Comparison of ENCODE assay signal across 13 cellular contexts in the genomic region with DNA sequence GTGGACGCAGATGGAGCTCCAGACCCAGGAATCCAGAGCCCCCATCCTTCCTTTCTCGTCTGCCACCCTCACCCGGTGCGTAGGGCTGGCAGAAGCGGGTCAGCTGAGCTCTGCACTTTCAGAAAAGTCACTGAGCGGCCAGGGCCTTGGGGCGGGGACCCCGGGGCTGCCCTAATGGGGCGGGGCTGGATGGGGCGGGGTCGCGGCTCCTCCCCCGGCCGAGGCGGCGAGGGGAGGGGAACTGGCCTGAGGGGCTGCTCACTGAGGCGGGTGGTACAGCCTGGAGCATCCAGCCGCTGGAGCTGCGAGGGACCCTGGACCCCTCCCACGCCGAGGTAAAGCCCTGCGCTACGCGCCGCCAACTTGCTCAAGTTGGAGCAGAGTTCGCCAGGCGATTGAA. TPM values are rescaled to one million over a fixed set of nuclear protein-coding genes. Genes with fewer than 3 reads are reported as not detected.
DNase-seq lines count a peak whose midpoint lies in the region; ATAC-seq and TF ChIP-seq lines count a peak whose summit lies in the region.
"Had no signal": no experiment of that assay in that cellular context is flagged by ENCODE, and none has a peak within 500 bp of the region (broad histone marks: within the 10 kb centered on the region; RNA-seq: fewer than 3 reads in every experiment).

A gene with protein sequence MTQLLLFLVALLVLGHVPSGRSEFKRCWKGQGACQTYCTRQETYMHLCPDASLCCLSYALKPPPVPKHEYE (minus strand): TSS at position 96 of the 400 bp plus-strand sequence. CDS start 2,114 bp downstream, outside the sequence.
A gene with protein sequence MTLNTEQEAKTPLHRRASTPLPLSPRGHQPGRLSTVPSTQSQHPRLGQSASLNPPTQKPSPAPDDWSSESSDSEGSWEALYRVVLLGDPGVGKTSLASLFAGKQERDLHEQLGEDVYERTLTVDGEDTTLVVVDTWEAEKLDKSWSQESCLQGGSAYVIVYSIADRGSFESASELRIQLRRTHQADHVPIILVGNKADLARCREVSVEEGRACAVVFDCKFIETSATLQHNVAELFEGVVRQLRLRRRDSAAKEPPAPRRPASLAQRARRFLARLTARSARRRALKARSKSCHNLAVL (plus strand): TSS at position 257 of the 400 bp plus-strand sequence. CDS start 1,158 bp downstream, outside the sequence.

- H3K4me3 ChIP-seq in fibroblast of pulmonary artery (replicated peaks; ENCODE audit: low read depth, low read length) (peak within 1 kb of the TSS; percentile 48), uterus (peak within 1 kb of the TSS; percentile 49 to 62)
- no peak within 1 kb of the TSS for H3K4me3 ChIP-seq in naive thymus-derived CD4-positive, alpha-beta T cell (ENCODE audit: low read length)

- peaks cover 0 to 5% of the 10 kb centered on the region in 2 donors for H3K27me3 ChIP-seq in naive thymus-derived CD4-positive, alpha-beta T cell (ENCODE audit: control insufficient read depth in 2 of 2, insufficient read depth in 2 of 2, low read length in 2 of 2)
- H3K27me3 ChIP-seq in uterus = no peaks in the 10 kb centered on the region

- peaks cover 16% of the 10 kb centered on the region for H3K4me1 Mint-ChIP-seq in activated T-cell treated with anti-CD3 and anti-CD28 coated beads, Interleukin-2, amount 50 U/mL, for 72 hours (ENCODE audit: low read depth)
- H3K4me1 Mint-ChIP-seq in naive thymus-derived CD4-positive, alpha-beta T cell = peaks cover 0 to 13% (median 3%) of the 10 kb centered on the region in 7 donors

- peaks cover 2 to 3% of the 10 kb centered on the region in 2 donors for H3K36me3 Mint-ChIP-seq in activated T-cell treated with anti-CD3 and anti-CD28 coated beads, Interleukin-2, amount 50 U/mL, for 72 hours (ENCODE audit: insufficient read depth in 2 of 2)
- peaks cover 0 to 6% (median 4%) of the 10 kb centered on the region in 5 donors for H3K36me3 Mint-ChIP-seq in naive thymus-derived CD4-positive, alpha-beta T cell

- POLR2A ChIA-PET in naive thymus-derived CD4-positive, alpha-beta T cell (lab: Charles Lee) = no interaction called here

- no peak for TF ChIP-seq POLR2A in uterus (IDR thresholded peaks at IDR 0.05)

- no peaks in the 10 kb centered on the region for H3K36me3 ChIP-seq in naive thymus-derived CD4-positive, alpha-beta T cell (ENCODE audit: control insufficient read depth in 2 of 3, insufficient read depth in 3 of 3, low read length in 3 of 3)
- H3K36me3 ChIP-seq in uterus = no peaks in the 10 kb centered on the region

- CTCF ChIA-PET in naive thymus-derived CD4-positive, alpha-beta T cell (lab: Charles Lee) = no interaction called here

- no peak within 1 kb of the TSS for H3K27ac ChIP-seq in naive thymus-derived CD4-positive, alpha-beta T cell (ENCODE audit: low read depth, low read length)
- H3K27ac ChIP-seq in uterus = peak within 1 kb of the TSS; percentile 72 to 77
- H3K27ac ChIP-seq: foreskin keratinocyte had no signal

- H3K27me3 Mint-ChIP-seq in activated T-cell treated with anti-CD3 and anti-CD28 coated beads, Interleukin-2, amount 50 U/mL, for 72 hours (ENCODE audit: low read depth) = peaks cover 42% of the 10 kb centered on the region
- peaks cover 36 to 57% (median 51%) of the 10 kb centered on the region in 5 donors for H3K27me3 Mint-ChIP-seq in naive thymus-derived CD4-positive, alpha-beta T cell

- no peak within 1 kb of the TSS for H3K27ac Mint-ChIP-seq in activated T-cell treated with anti-CD3 and anti-CD28 coated beads, Interleukin-2, amount 50 U/mL, for 72 hours
- no peak within 1 kb of the TSS for H3K27ac Mint-ChIP-seq in naive thymus-derived CD4-positive, alpha-beta T cell

- no peak for DNase-seq in activated T-cell treated with anti-CD3 and anti-CD28 coated beads, Interleukin-2, amount 50 U/mL, for 72 hours
- DNase-seq in activated T-cell treated with anti-CD3 and anti-CD28 coated beads, Interleukin-2, amount 50 U/mL, for 1 hour = no peak
- DNase-seq in fibroblast of pulmonary artery (ENCODE audit: low read depth) (no peak), uterus (peak; percentile 50 to 73), NCI-H446 (lab: John Stamatoyannopoulos, UW) (no peak)
- no peak for DNase-seq in naive thymus-derived CD4-positive, alpha-beta T cell
- DNase-seq in stimulated activated CD4-positive, alpha-beta T cell treated with anti-CD3 and anti-CD28 coated beads, Interleukin-4, amount 100 ng/mL, for 1 hour = no peak
- DNase-seq: ACHN; activated CD4-positive, alpha-beta T cell treated with anti-CD3 and anti-CD28 coated beads for 48 hours; foreskin keratinocyte had no signal

- peak in 1 of 2 donors; percentile 33 for ATAC-seq in activated T-cell treated with anti-CD3 and anti-CD28 coated beads, Interleukin-2, amount 50 U/mL, for 72 hours (replicated peaks in 1 of 2)
- peak; percentile 46 for ATAC-seq in naive thymus-derived CD4-positive, alpha-beta T cell
- no peak for ATAC-seq in HG02571 (IDR thresholded peaks at IDR 0.05; ENCODE audit: unreplicated experiment)

- no peaks in the 10 kb centered on the region for H3K9me3 ChIP-seq in naive thymus-derived CD4-positive, alpha-beta T cell (ENCODE audit: control insufficient read depth in 2 of 3, low read length in 3 of 3)
- no peaks in the 10 kb centered on the region for H3K9me3 ChIP-seq in uterus

- intact Hi-C loops in naive thymus-derived CD4-positive, alpha-beta T cell (cut with micrococcal nuclease) = no loop called here
- intact Hi-C loops in uterus (cut with DNase I; ENCODE audit: low total_unique reads) = no loop called here

- H3K9me3 Mint-ChIP-seq in activated T-cell treated with anti-CD3 and anti-CD28 coated beads, Interleukin-2, amount 50 U/mL, for 72 hours = peaks cover 2% of the 10 kb centered on the region in 2 donors
- H3K9me3 Mint-ChIP-seq in naive thymus-derived CD4-positive, alpha-beta T cell = peaks cover 0 to 11% (median 4%) of the 10 kb centered on the region in 11 donors

- H3K4me3 Mint-ChIP-seq in activated T-cell treated with anti-CD3 and anti-CD28 coated beads, Interleukin-2, amount 50 U/mL, for 72 hours = peak within 1 kb of the TSS; percentile 39 to 46
- peak within 1 kb of the TSS in 3 of 10 donors; percentile 18 to 45 (median 25) for H3K4me3 Mint-ChIP-seq in naive thymus-derived CD4-positive, alpha-beta T cell

- TF ChIP-seq CTCF in fibroblast of pulmonary artery (IDR thresholded peaks at IDR 0.05; ENCODE audit: low read length, missing control alignments) (no peak), uterus (IDR thresholded peaks at IDR 0.05) (no peak)

- no peaks in the 10 kb centered on the region for H3K4me1 ChIP-seq in naive thymus-derived CD4-positive, alpha-beta T cell (ENCODE audit: control insufficient read depth in 2 of 2, insufficient read depth in 2 of 2, low read length in 2 of 2)
- H3K4me1 ChIP-seq in uterus = peaks cover 0 to 6% of the 10 kb centered on the region in 2 donors
- H3K4me1 ChIP-seq: foreskin keratinocyte had no signal

RNA-seq across cellular contexts. Expression of the first gene that starts in this region (rescaled TPM):
- total RNA-seq in activated T-cell treated with anti-CD3 and anti-CD28 coated beads, Interleukin-2, amount 50 U/mL, for 72 hours = not detected
- total RNA-seq in naive thymus-derived CD4-positive, alpha-beta T cell = not detected
- polyA plus RNA-seq in naive thymus-derived CD4-positive, alpha-beta T cell = not detected
- 1 to 10 TPM in 1 of 4 donors, not detected in 3; 3.2 TPM for total RNA-seq in uterus
- total RNA-seq: foreskin keratinocyte, LHCN-M2 had no signal
- polyA plus RNA-seq: foreskin keratinocyte, neural cell had no signal

RNA-seq across cellular contexts. Expression of the second gene that starts in this region (rescaled TPM):
- not detected for total RNA-seq in activated T-cell treated with anti-CD3 and anti-CD28 coated beads, Interleukin-2, amount 50 U/mL, for 72 hours
- not detected for total RNA-seq in naive thymus-derived CD4-positive, alpha-beta T cell
- not detected for polyA plus RNA-seq in naive thymus-derived CD4-positive, alpha-beta T cell
- total RNA-seq in uterus = 10 to 100 TPM in 2 of 4 donors, 1 to 10 TPM in 1, under 1 TPM in 1; 0.59 to 12.1 (median 8.7) TPM
- total RNA-seq: foreskin keratinocyte, LHCN-M2 had no signal
- polyA plus RNA-seq: foreskin keratinocyte, neural cell had no signal

Comparison
In these comparisons a context has a peak if more than half of its experiments do, and no peak if none do; other contexts are left out.
1. Peak in ATAC-seq in naive thymus-derived CD4-positive, alpha-beta T cell; RNA of the genes that start here not detected or under 1 TPM.
2. DNase-seq: peak in uterus (2 of 2); none in activated T-cell treated with anti-CD3 and anti-CD28 coated beads, Interleukin-2, amount 50 U/mL, for 72 hours (0 of 2), activated T-cell treated with anti-CD3 and anti-CD28 coated beads, Interleukin-2, amount 50 U/mL, for 1 hour (single experiment), fibroblast of pulmonary artery (single experiment), naive thymus-derived CD4-positive, alpha-beta T cell (0 of 9), NCI-H446 (0 of 2) and stimulated activated CD4-positive, alpha-beta T cell treated with anti-CD3 and anti-CD28 coated beads, Interleukin-4, amount 100 ng/mL, for 1 hour (single experiment).